ENCODE assay signal across 1 cellular context in the genomic region with DNA sequence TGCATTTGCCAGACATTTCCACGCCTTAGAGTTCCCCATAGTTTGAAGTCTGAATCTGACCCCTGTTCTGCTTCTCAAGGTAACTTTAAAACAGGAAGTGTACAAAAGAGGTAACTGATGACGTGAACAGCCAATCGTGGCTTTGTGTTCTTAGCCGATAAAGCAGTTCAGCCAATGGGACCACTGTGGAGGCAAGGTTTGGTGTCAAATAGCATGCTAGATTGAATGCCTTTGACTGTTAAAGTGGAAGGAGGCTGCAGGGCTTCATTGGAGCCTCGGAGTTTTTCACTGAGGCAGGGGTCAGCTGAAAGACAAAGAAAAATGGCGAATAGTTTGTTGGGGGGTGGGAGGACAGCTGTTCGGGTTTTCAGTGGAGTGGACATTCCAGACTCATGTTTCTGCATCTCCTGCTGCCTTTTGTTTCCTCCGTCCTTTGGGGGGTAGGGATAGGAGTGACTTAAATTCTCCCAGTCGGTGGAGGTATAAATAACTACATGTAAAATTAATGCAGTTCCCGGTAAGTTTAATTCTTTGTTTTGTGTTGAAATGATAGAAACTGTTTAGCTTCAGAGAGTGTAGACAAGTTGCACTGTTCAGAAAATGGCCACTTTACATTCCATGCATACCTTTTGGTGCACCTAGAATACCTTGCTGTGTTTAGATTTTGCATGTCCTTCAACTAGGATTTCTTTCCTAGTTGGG.
TF ChIP-seq lines count a peak whose summit lies in the region.

No MANE protein-coding gene starts in this region.

TF ChIP-seq in HepG2, 621 proteins besides CTCF, POLR2A, EP300 and RAD21 (continued from another document and continues in another):
- 0 out of 2 replicates have a peak, but pooled peaks have one; percentile 33 for TF ChIP-seq BORCS8-MEF2B (CRISPR knock-in tag; IDR thresholded peaks at IDR 0.05)
- 0 out of 2 replicates have a peak, but pooled peaks have one; percentile 18 for TF ChIP-seq ZFP36L2 (CRISPR knock-in tag; IDR thresholded peaks at IDR 0.05)
- TF ChIP-seq ZNF652 (CRISPR knock-in tag; IDR thresholded peaks at IDR 0.05; ENCODE audit: borderline replicate concordance, low read depth) = no peak
- TF ChIP-seq SNAI1 (CRISPR knock-in tag; IDR thresholded peaks at IDR 0.05; ENCODE audit: borderline replicate concordance) = no peak
- no peak for TF ChIP-seq SP140L (CRISPR knock-in tag; IDR thresholded peaks at IDR 0.05; ENCODE audit: borderline replicate concordance)
- TF ChIP-seq ZNF33A (CRISPR knock-in tag; IDR thresholded peaks at IDR 0.05; ENCODE audit: borderline replicate concordance) = no peak
- no peak for TF ChIP-seq TBL1XR1 (IDR thresholded peaks at IDR 0.05; ENCODE audit: borderline replicate concordance, low read length, partially characterized antibody)
- TF ChIP-seq, protein P1, sequence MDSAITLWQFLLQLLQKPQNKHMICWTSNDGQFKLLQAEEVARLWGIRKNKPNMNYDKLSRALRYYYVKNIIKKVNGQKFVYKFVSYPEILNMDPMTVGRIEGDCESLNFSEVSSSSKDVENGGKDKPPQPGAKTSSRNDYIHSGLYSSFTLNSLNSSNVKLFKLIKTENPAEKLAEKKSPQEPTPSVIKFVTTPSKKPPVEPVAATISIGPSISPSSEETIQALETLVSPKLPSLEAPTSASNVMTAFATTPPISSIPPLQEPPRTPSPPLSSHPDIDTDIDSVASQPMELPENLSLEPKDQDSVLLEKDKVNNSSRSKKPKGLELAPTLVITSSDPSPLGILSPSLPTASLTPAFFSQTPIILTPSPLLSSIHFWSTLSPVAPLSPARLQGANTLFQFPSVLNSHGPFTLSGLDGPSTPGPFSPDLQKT (CRISPR knock-in tag; IDR thresholded peaks at IDR 0.05; ENCODE audit: borderline replicate concordance) = no peak
- no peak for TF ChIP-seq KLF13 (CRISPR knock-in tag; IDR thresholded peaks at IDR 0.05)
- TF ChIP-seq, protein P2, sequence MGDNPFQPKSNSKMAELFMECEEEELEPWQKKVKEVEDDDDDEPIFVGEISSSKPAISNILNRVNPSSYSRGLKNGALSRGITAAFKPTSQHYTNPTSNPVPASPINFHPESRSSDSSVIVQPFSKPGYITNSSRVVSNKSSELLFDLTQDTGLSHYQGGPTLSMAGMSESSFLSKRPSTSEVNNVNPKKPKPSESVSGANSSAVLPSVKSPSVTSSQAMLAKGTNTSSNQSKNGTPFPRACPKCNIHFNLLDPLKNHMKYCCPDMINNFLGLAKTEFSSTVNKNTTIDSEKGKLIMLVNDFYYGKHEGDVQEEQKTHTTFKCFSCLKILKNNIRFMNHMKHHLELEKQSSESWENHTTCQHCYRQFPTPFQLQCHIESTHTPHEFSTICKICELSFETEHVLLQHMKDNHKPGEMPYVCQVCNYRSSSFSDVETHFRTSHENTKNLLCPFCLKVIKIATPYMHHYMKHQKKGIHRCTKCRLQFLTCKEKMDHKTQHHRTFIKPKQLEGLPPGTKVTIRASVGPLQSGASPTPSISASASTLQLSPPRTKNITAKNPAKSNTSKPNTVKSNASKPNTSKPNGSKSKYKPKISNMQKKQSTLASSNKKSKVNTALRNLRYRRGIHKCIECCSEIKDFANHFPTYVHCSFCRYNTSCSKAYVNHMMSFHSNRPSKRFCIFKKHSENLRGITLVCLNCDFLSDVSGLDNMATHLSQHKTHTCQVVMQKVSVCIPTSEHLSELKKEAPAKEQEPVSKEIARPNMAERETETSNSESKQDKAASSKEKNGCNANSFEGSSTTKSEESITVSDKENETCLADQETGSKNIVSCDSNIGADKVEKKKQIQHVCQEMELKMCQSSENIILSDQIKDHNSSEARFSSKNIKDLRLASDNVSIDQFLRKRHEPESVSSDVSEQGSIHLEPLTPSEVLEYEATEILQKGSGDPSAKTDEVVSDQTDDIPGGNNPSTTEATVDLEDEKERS (CRISPR knock-in tag; IDR thresholded peaks at IDR 0.05) = no peak
- TF ChIP-seq RBM39 (IDR thresholded peaks at IDR 0.05; ENCODE audit: low read depth, low read length, poor library complexity, severe bottlenecking) = no peak
- TF ChIP-seq CBX1 (IDR thresholded peaks at IDR 0.05; ENCODE audit: low read depth) = no peak
- no peak for TF ChIP-seq TP53 (CRISPR knock-in tag; conservative IDR thresholded peaks at IDR 0.05)
- TF ChIP-seq ZNF549 (CRISPR knock-in tag; IDR thresholded peaks at IDR 0.05) = no peak
- no peak for TF ChIP-seq XBP1 (CRISPR knock-in tag; IDR thresholded peaks at IDR 0.05)
- TF ChIP-seq, protein P3, sequence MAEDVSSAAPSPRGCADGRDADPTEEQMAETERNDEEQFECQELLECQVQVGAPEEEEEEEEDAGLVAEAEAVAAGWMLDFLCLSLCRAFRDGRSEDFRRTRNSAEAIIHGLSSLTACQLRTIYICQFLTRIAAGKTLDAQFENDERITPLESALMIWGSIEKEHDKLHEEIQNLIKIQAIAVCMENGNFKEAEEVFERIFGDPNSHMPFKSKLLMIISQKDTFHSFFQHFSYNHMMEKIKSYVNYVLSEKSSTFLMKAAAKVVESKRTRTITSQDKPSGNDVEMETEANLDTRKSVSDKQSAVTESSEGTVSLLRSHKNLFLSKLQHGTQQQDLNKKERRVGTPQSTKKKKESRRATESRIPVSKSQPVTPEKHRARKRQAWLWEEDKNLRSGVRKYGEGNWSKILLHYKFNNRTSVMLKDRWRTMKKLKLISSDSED (CRISPR knock-in tag; IDR thresholded peaks at IDR 0.05) = no peak
- TF ChIP-seq, protein P4, sequence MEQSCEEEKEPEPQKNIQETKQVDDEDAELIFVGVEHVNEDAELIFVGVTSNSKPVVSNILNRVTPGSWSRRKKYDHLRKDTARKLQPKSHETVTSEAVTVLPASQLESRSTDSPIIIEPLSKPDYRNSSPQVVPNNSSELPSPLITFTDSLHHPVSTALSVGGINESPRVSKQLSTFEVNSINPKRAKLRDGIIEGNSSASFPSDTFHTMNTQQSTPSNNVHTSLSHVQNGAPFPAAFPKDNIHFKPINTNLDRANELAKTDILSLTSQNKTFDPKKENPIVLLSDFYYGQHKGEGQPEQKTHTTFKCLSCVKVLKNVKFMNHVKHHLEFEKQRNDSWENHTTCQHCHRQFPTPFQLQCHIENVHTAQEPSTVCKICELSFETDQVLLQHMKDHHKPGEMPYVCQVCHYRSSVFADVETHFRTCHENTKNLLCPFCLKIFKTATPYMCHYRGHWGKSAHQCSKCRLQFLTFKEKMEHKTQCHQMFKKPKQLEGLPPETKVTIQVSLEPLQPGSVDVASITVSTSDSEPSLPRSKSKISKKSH (CRISPR knock-in tag; IDR thresholded peaks at IDR 0.05; ENCODE audit: borderline replicate concordance) = no peak
- TF ChIP-seq, protein P5, sequence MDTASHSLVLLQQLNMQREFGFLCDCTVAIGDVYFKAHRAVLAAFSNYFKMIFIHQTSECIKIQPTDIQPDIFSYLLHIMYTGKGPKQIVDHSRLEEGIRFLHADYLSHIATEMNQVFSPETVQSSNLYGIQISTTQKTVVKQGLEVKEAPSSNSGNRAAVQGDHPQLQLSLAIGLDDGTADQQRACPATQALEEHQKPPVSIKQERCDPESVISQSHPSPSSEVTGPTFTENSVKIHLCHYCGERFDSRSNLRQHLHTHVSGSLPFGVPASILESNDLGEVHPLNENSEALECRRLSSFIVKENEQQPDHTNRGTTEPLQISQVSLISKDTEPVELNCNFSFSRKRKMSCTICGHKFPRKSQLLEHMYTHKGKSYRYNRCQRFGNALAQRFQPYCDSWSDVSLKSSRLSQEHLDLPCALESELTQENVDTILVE (CRISPR knock-in tag; IDR thresholded peaks at IDR 0.05) = peak; percentile 32; the same call in 1 of the 2 replicates
- TF ChIP-seq RAD51 (IDR thresholded peaks at IDR 0.05; ENCODE audit: borderline replicate concordance) = no peak
- TF ChIP-seq ZNF569 (CRISPR knock-in tag; IDR thresholded peaks at IDR 0.05; ENCODE audit: borderline replicate concordance) = no peak
- TF ChIP-seq CENPX (CRISPR knock-in tag; IDR thresholded peaks at IDR 0.05) = no peak
- 0 out of 2 replicates have a peak, but pooled peaks have one; percentile 26 for TF ChIP-seq ZNF605 (CRISPR knock-in tag; IDR thresholded peaks at IDR 0.05)
- TF ChIP-seq, protein P6, sequence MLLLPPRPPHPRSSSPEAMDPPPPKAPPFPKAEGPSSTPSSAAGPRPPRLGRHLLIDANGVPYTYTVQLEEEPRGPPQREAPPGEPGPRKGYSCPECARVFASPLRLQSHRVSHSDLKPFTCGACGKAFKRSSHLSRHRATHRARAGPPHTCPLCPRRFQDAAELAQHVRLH (CRISPR knock-in tag; IDR thresholded peaks at IDR 0.05; ENCODE audit: borderline replicate concordance, low read depth) = no peak
- TF ChIP-seq STAG1 (CRISPR knock-in tag; IDR thresholded peaks at IDR 0.05) = no peak
- peak; percentile 48; the same call in 1 of the 2 replicates for TF ChIP-seq GATA4 (IDR thresholded peaks at IDR 0.05; ENCODE audit: borderline replicate concordance, low read depth)
- TF ChIP-seq RORA (CRISPR knock-in tag; IDR thresholded peaks at IDR 0.05) = no peak
- TF ChIP-seq KMT2A (CRISPR knock-in tag; IDR thresholded peaks at IDR 0.05) = no peak; the same call in 1 of the 2 replicates
- TF ChIP-seq ZNF256 (CRISPR knock-in tag; conservative IDR thresholded peaks at IDR 0.05) = no peak
- TF ChIP-seq POLR2AphosphoS2 (IDR thresholded peaks at IDR 0.05; ENCODE audit: low read depth, low read length) = no peak
- no peak for TF ChIP-seq MZF1 (CRISPR knock-in tag; IDR thresholded peaks at IDR 0.05; ENCODE audit: borderline replicate concordance)
- no peak for TF ChIP-seq NCOA1 (CRISPR knock-in tag; IDR thresholded peaks at IDR 0.05)
- TF ChIP-seq, protein P7, sequence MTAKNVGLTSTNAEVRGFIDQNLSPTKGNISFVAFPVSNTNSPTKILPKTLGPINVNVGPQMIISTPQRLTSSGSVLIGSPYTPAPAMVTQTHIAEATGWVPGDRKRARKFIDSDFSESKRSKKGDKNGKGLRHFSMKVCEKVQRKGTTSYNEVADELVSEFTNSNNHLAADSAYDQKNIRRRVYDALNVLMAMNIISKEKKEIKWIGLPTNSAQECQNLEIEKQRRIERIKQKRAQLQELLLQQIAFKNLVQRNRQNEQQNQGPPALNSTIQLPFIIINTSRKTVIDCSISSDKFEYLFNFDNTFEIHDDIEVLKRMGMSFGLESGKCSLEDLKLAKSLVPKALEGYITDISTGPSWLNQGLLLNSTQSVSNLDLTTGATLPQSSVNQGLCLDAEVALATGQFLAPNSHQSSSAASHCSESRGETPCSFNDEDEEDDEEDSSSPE (CRISPR knock-in tag; IDR thresholded peaks at IDR 0.05) = no peak
- no peak for TF ChIP-seq ZNF607 (CRISPR knock-in tag; IDR thresholded peaks at IDR 0.05; ENCODE audit: borderline replicate concordance)
- TF ChIP-seq, protein P8, sequence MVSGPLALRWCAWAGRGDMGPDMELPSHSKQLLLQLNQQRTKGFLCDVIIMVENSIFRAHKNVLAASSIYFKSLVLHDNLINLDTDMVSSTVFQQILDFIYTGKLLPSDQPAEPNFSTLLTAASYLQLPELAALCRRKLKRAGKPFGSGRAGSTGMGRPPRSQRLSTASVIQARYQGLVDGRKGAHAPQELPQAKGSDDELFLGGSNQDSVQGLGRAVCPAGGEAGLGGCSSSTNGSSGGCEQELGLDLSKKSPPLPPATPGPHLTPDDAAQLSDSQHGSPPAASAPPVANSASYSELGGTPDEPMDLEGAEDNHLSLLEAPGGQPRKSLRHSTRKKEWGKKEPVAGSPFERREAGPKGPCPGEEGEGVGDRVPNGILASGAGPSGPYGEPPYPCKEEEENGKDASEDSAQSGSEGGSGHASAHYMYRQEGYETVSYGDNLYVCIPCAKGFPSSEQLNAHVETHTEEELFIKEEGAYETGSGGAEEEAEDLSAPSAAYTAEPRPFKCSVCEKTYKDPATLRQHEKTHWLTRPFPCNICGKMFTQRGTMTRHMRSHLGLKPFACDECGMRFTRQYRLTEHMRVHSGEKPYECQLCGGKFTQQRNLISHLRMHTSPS (CRISPR knock-in tag; IDR thresholded peaks at IDR 0.05; ENCODE audit: low read depth) = no peak
- TF ChIP-seq, protein P9, sequence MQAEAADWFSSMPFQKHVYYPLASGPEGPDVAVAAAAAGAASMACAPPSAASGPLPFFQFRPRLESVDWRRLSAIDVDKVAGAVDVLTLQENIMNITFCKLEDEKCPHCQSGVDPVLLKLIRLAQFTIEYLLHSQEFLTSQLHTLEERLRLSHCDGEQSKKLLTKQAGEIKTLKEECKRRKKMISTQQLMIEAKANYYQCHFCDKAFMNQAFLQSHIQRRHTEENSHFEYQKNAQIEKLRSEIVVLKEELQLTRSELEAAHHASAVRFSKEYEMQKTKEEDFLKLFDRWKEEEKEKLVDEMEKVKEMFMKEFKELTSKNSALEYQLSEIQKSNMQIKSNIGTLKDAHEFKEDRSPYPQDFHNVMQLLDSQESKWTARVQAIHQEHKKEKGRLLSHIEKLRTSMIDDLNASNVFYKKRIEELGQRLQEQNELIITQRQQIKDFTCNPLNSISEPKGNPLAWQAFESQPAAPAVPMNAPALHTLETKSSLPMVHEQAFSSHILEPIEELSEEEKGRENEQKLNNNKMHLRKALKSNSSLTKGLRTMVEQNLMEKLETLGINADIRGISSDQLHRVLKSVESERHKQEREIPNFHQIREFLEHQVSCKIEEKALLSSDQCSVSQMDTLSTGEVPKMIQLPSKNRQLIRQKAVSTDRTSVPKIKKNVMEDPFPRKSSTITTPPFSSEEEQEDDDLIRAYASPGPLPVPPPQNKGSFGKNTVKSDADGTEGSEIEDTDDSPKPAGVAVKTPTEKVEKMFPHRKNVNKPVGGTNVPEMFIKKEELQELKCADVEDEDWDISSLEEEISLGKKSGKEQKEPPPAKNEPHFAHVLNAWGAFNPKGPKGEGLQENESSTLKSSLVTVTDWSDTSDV (CRISPR knock-in tag; IDR thresholded peaks at IDR 0.05) = no peak
- TF ChIP-seq HNRNPLL (IDR thresholded peaks at IDR 0.05; ENCODE audit: low read depth, low read length, poor library complexity, severe bottlenecking) = no peak
- TF ChIP-seq ZBTB1 (CRISPR knock-in tag; IDR thresholded peaks at IDR 0.05; ENCODE audit: borderline replicate concordance) = no peak
- 0 out of 2 replicates have a peak, but pooled peaks have one; percentile 25 for TF ChIP-seq NCOR1 (IDR thresholded peaks at IDR 0.05; ENCODE audit: borderline replicate concordance, low read length)
- no peak for TF ChIP-seq ARID2 (CRISPR knock-in tag; IDR thresholded peaks at IDR 0.05; ENCODE audit: borderline replicate concordance)
- TF ChIP-seq ZNF678 (CRISPR knock-in tag; IDR thresholded peaks at IDR 0.05) = no peak
- no peak for TF ChIP-seq CEBPB (IDR thresholded peaks at IDR 0.05; ENCODE audit: borderline replicate concordance, low read depth, low read length)
- no peak for TF ChIP-seq FOXO1 (CRISPR knock-in tag; IDR thresholded peaks at IDR 0.05)
- TF ChIP-seq DMAP1 (CRISPR knock-in tag; IDR thresholded peaks at IDR 0.05) = peak; percentile 44; the same call in 1 of the 2 replicates
- peak; percentile 28 for TF ChIP-seq ZEB1 (IDR thresholded peaks at IDR 0.05; ENCODE audit: insufficient replicate concordance, low read depth)
- TF ChIP-seq ZNF282 (IDR thresholded peaks at IDR 0.05; ENCODE audit: partially characterized antibody) = no peak
- TF ChIP-seq, protein P10, sequence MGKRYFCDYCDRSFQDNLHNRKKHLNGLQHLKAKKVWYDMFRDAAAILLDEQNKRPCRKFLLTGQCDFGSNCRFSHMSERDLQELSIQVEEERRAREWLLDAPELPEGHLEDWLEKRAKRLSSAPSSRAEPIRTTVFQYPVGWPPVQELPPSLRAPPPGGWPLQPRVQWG (CRISPR knock-in tag; IDR thresholded peaks at IDR 0.05; ENCODE audit: borderline replicate concordance, low read depth) = no peak
- no peak for TF ChIP-seq KLF11 (CRISPR knock-in tag; IDR thresholded peaks at IDR 0.05)
- no peak for TF ChIP-seq CCDC6 (CRISPR knock-in tag; IDR thresholded peaks at IDR 0.05)
- TF ChIP-seq PRPF4 (IDR thresholded peaks at IDR 0.05; ENCODE audit: low read depth, low read length, poor library complexity, severe bottlenecking) = no peak
- no peak for TF ChIP-seq ZNF543 (CRISPR knock-in tag; IDR thresholded peaks at IDR 0.05)
- no peak for TF ChIP-seq HDAC6 (IDR thresholded peaks at IDR 0.05; ENCODE audit: low read depth, low read length)
